In the genomic region with DNA sequence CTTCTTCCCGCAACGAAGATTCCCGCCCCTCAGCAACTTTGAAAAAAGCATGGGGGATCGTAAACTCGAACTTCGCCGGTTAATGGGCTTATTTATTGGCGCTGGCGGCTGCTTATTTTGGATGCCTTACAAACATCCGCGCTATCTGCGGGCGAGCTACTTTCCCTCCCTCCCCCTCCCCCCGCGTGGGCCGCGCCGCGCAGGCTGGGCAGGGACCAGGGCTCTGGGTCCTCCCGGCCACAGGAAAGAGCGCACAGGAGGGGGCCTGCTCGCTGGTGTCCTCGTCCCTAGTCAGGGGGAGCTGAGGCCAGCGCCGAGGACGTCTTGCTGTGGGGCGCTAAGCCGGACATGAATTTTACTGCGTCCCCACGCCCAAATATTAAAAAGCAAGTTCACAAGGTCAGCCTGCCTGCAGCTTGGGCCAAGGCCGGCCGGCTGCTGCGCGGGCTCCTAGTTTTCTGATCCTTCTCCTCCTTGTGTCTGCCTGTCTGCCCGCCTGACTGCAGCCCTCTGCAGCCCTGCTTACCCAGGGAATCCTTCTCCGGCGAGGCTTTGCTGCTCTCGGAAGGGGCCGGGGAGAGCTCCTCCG, we compare ENCODE assay signal across 9 cellular contexts. TPM values are rescaled to one million over a fixed set of nuclear protein-coding genes. Genes with fewer than 3 reads are reported as not detected.
A peak's percentile ranks its signal among the peaks of the same experiment; 100 is the strongest.
DNase-seq lines count a peak whose midpoint lies in the region; ATAC-seq and TF ChIP-seq lines count a peak whose summit lies in the region.
"Had no signal": no experiment of that assay in that cellular context is flagged by ENCODE, and none has a peak within 500 bp of the region (broad histone marks: within the 10 kb centered on the region; RNA-seq: fewer than 3 reads in every experiment).

No MANE protein-coding gene starts in this region.

- peak; percentile 29 for ATAC-seq in omental fat pad (ENCODE audit: low FRiP score)

- DNase-seq in NCI-H187 (lab: John Stamatoyannopoulos, UW), result peak; percentile 48 to 70
- no peak for DNase-seq in NCI-H187 treated with DMSO at 0.1 percent for 48 hours (lab: John Stamatoyannopoulos, UW)
- peak; percentile 11 for DNase-seq in NCI-H774 (lab: John Stamatoyannopoulos, UW)
- DNase-seq in epithelial cell of prostate (ENCODE audit: low read depth, low spot score), result no peak
- peak; percentile 22 for DNase-seq in omental fat pad (ENCODE audit: low spot score)
- DNase-seq in inferior parietal cortex (ENCODE audit: extremely low spot score), result no peak
- DNase-seq in NCI-H2227 treated with DMSO at 0.1 percent for 48 hours (lab: John Stamatoyannopoulos, UW), result no peak
- no peak for DNase-seq in occipital lobe (lab: John Stamatoyannopoulos, UW)
- DNase-seq: DND-41 had no signal

- TF ChIP-seq CTCF in omental fat pad (IDR thresholded peaks at IDR 0.05), result no peak

- H3K27ac ChIP-seq in epithelial cell of prostate, result peak overlapping the region; percentile 93

RNA-seq across cellular contexts. Expression of a gene that starts 1.2 kb away (rescaled TPM):
- total RNA-seq in omental fat pad (1 to 10 TPM in 2 of 4 donors, under 1 TPM in 2; 0.56 to 1.9 (median 1.2) TPM), occipital lobe (not detected)

RNA-seq across cellular contexts. Expression of a gene that starts 7.6 kb away (rescaled TPM):
- total RNA-seq in omental fat pad (1 to 10 TPM in 2 of 4 donors, under 1 TPM in 1, not detected in 1; 0.19 to 2.4 (median 1.0) TPM), occipital lobe (not detected)

RNA-seq across cellular contexts. Expression of a gene that starts 12.1 kb away (rescaled TPM):
- total RNA-seq in omental fat pad, result not detected
- total RNA-seq in occipital lobe, result not detected

RNA-seq across cellular contexts. Expression of a gene that starts 16.4 kb away (rescaled TPM):
- total RNA-seq in omental fat pad (1 to 10 TPM; 4.6 to 6.1 (median 5.3) TPM), occipital lobe (not detected)

RNA-seq across cellular contexts. Expression of a gene that starts 20.5 kb away (rescaled TPM):
- total RNA-seq in omental fat pad (10 to 100 TPM in 1 of 4 donors, 1 to 10 TPM in 3; 1.8 to 11.0 (median 4.3) TPM), occipital lobe (not detected)

Comparison
In these comparisons a context has a peak if more than half of its experiments do, and no peak if none do; other contexts are left out.
1. DNase-seq: peak in NCI-H187 (2 of 2), NCI-H774 (single experiment) and omental fat pad (single experiment); none in NCI-H187 treated with DMSO at 0.1 percent for 48 hours (single experiment), epithelial cell of prostate (single experiment), inferior parietal cortex (single experiment), NCI-H2227 treated with DMSO at 0.1 percent for 48 hours (single experiment) and occipital lobe (single experiment).